In genomic region chr16:15934991-15935390, GRCh38 we compare ENCODE assay signal across 24 cellular contexts. TPM values are rescaled to one million over a fixed set of nuclear protein-coding genes. Genes with fewer than 3 reads are reported as not detected.
A peak's percentile ranks its signal among the peaks of the same experiment; 100 is the strongest.
DNase-seq lines count a peak whose midpoint lies in the region; ATAC-seq, FAIRE-seq and TF ChIP-seq lines count a peak whose summit lies in the region.
"Had no signal": no experiment of that assay in that cellular context is flagged by ENCODE, and none has a peak within 500 bp of the region (broad histone marks: within the 10 kb centered on the region; RNA-seq: fewer than 3 reads in every experiment).

No MANE protein-coding gene starts in this region.

- no peak for TF ChIP-seq CTCF in A549 (IDR thresholded peaks at IDR 0.05)
- TF ChIP-seq CTCF in HEK293 (tag by site-specific recombination; IDR thresholded peaks at IDR 0.05) = no peak
- no peak for TF ChIP-seq CTCF in endothelial cell of umbilical vein (IDR thresholded peaks at IDR 0.05; ENCODE audit: extremely low read depth in 1 of 2, insufficient read depth in 1 of 2, low read depth in 1 of 2, low read length in 2 of 2)

- H3K9me1 ChIP-seq in endothelial cell of umbilical vein (replicated peaks; ENCODE audit: control insufficient read depth, extremely low read depth, insufficient read depth, low read length) = no peaks in the 10 kb centered on the region

- H3K9ac ChIP-seq in endothelial cell of umbilical vein (replicated peaks; ENCODE audit: extremely low read depth, insufficient read depth, low read length) = no peak overlapping the region
- H3K9ac ChIP-seq: BLaER1 had no signal

- POLR2A ChIA-PET in A549 (lab: Yijun Ruan, JAX) (no interaction called here), HEK293 (lab: Yijun Ruan, JAX) (no interaction called here), endothelial cell of umbilical vein (lab: Charles Lee) (no interaction called here)

- no peak for TF ChIP-seq EP300 in A549 (IDR thresholded peaks at IDR 0.05)

- no peaks in the 10 kb centered on the region for H3K27me3 ChIP-seq in endothelial cell of umbilical vein (ENCODE audit: control insufficient read depth in 2 of 2, insufficient read depth in 2 of 2, low read length in 2 of 2)
- H3K27me3 ChIP-seq: BE2C, BLaER1 had no signal

- H3K4me2 ChIP-seq in A549 (no peak overlapping the region), endothelial cell of umbilical vein (ENCODE audit: insufficient read depth, low read length) (no peak overlapping the region)
- H3K4me2 ChIP-seq: BLaER1 had no signal

- H3K4me1 ChIP-seq in A549 = no peaks in the 10 kb centered on the region
- H3K4me1 ChIP-seq in HEK293 (ENCODE audit: control insufficient read depth, insufficient read depth, low read length) = no peaks in the 10 kb centered on the region
- no peaks in the 10 kb centered on the region for H3K4me1 ChIP-seq in endothelial cell of umbilical vein (ENCODE audit: control insufficient read depth, extremely low read depth, insufficient read depth, low read length)
- H3K4me1 ChIP-seq: BE2C had no signal

- CTCF ChIA-PET in A549 (lab: Yijun Ruan, JAX) = no interaction called here
- CTCF ChIA-PET in HEK293 (lab: Yijun Ruan, JAX) = interaction anchor here (0.5 kb wide), 1 partner anchor 19 kb away, joined by 3 read pairs; no protein-coding TSS in a partner anchor
- CTCF ChIA-PET in endothelial cell of umbilical vein (lab: Charles Lee) = interaction anchor here (1.9 kb wide), 1 partner anchor 10 kb away, joined by 4 read pairs; no protein-coding TSS in a partner anchor

- no peaks in the 10 kb centered on the region for H3K79me2 ChIP-seq in endothelial cell of umbilical vein (ENCODE audit: control insufficient read depth, insufficient read depth, low read length)

- ATAC-seq in A549 (no peak), GM21825 (IDR thresholded peaks at IDR 0.05; ENCODE audit: unreplicated experiment) (no peak)
- ATAC-seq: GM12878 had no signal

- intact Hi-C loops in endothelial cell of umbilical vein (cut with micrococcal nuclease) = no loop called here

- TF ChIP-seq POLR2A in A549 (IDR thresholded peaks at IDR 0.05; ENCODE audit: low read length) (no peak), endothelial cell of umbilical vein (IDR thresholded peaks at IDR 0.05; ENCODE audit: low read depth, low read length) (no peak)

- H3K36me3 ChIP-seq in HEK293 (ENCODE audit: control insufficient read depth in 2 of 2, insufficient read depth in 1 of 2, low read length in 2 of 2) (no peaks in the 10 kb centered on the region), endothelial cell of umbilical vein (ENCODE audit: control insufficient read depth in 2 of 2, extremely low read depth in 1 of 2, insufficient read depth in 2 of 2, low read length in 2 of 2) (no peaks in the 10 kb centered on the region)
- H3K36me3 ChIP-seq: BE2C, BLaER1 had no signal

- H4K20me1 ChIP-seq in endothelial cell of umbilical vein (replicated peaks; ENCODE audit: control insufficient read depth, extremely low read depth, insufficient read depth, low read length) = no peaks in the 10 kb centered on the region
- H4K20me1 ChIP-seq: BLaER1 had no signal

- peaks cover 11% of the 10 kb centered on the region for H3K9me3 ChIP-seq in A549
- H3K9me3 ChIP-seq in HEK293 (ENCODE audit: control insufficient read depth, insufficient read depth, low read depth, low read length) = no peaks in the 10 kb centered on the region
- no peaks in the 10 kb centered on the region for H3K9me3 ChIP-seq in endothelial cell of umbilical vein (replicated peaks; ENCODE audit: control insufficient read depth, insufficient read depth, low read length)
- H3K9me3 ChIP-seq: BE2C, BLaER1 had no signal

- H3K27ac ChIP-seq in A549 (no peak overlapping the region), HEK293 (ENCODE audit: extremely low read depth, low read depth, low read length) (no peak overlapping the region), endothelial cell of umbilical vein (ENCODE audit: insufficient read depth, low read depth, low read length) (no peak overlapping the region)
- H3K27ac ChIP-seq: 22Rv1, BLaER1 had no signal

- FAIRE-seq in A549 (lab: Jason Lieb, UNC) = no peak
- peak; percentile 42 for FAIRE-seq in endothelial cell of umbilical vein (lab: Jason Lieb, UNC)
- FAIRE-seq: GM12878, GM12892, GM18507 had no signal

- DNase-seq in A549 (ENCODE audit: low read depth in 1 of 2, low spot score in 1 of 2) = no peak
- no peak for DNase-seq in endothelial cell of umbilical vein (ENCODE audit: low read depth, low spot score)
- no peak for DNase-seq in NCI-H748 treated with DMSO at 0.1 percent for 48 hours (lab: John Stamatoyannopoulos, UW)
- DNase-seq: ACHN; BE2C; C1 segment of cervical spinal cord; CD4-positive, alpha-beta memory T cell; CD4-positive, CD25-positive, alpha-beta regulatory T cell; CD8-positive, alpha-beta memory T cell; COR-L47; DMS 273 treated with DMSO at 0.1 percent for 48 hours; DMS153; DMS53; DMS79; DND-41; EL; GDM1 had no signal

- no peak overlapping the region for H2AFZ ChIP-seq in endothelial cell of umbilical vein (ENCODE audit: low read depth, low read length)

- BruUV-seq in endothelial cell of umbilical vein (replicated peaks; lab: Mats Ljungman, UMichigan) = no TSS peak

- no peak overlapping the region for H3K4me3 ChIP-seq in A549
- no peak overlapping the region for H3K4me3 ChIP-seq in HEK293 (ENCODE audit: low read depth, low read length)
- H3K4me3 ChIP-seq in endothelial cell of umbilical vein (replicated peaks in 1 of 3; ENCODE audit: insufficient read depth in 1 of 3, low read depth in 1 of 3, low read length in 3 of 3) = no peak overlapping the region
- H3K4me3 ChIP-seq: BLaER1, GM12878 had no signal

- no peak for TF ChIP-seq RAD21 in A549 (conservative IDR thresholded peaks at IDR 0.05 in 1 of 2, IDR thresholded peaks at IDR 0.05 in 1 of 2)

- dilution Hi-C loops in endothelial cell of umbilical vein (cut with MboI; ENCODE audit: extremely low pct_ligation_motif_present, low sequenced_read_pairs) = no loop called here

TF ChIP-seq in A549, 52 proteins besides CTCF, POLR2A, EP300 and RAD21:
- TF ChIP-seq KDM1A (IDR thresholded peaks at IDR 0.05; ENCODE audit: low read depth) = peak; percentile 74; the same call in 1 of the 2 replicates
- no peak for TF ChIP-seq KDM5A (IDR thresholded peaks at IDR 0.05)

TF ChIP-seq in endothelial cell of umbilical vein, 7 proteins besides CTCF, POLR2A, EP300 and RAD21:
- TF ChIP-seq FOS (IDR thresholded peaks at IDR 0.05; ENCODE audit: borderline replicate concordance, insufficient read depth, low read length) = no peak
- TF ChIP-seq EZH2 (IDR thresholded peaks at IDR 0.05; ENCODE audit: borderline replicate concordance, low read depth, low read length, severe bottlenecking) = no peak
- no peak for TF ChIP-seq MAX (IDR thresholded peaks at IDR 0.05; ENCODE audit: insufficient read depth, insufficient read length)
- TF ChIP-seq POLR2AphosphoS5 (IDR thresholded peaks at IDR 0.05; ENCODE audit: insufficient read depth, low read depth, low read length) = no peak
- TF ChIP-seq GATA2 (IDR thresholded peaks at IDR 0.05; ENCODE audit: insufficient read depth, insufficient read length, low read depth, low read length) = no peak
- TF ChIP-seq JUN (IDR thresholded peaks at IDR 0.05; ENCODE audit: borderline replicate concordance, insufficient read depth, insufficient read length, low read depth) = no peak
- TF ChIP-seq MYC (IDR thresholded peaks at IDR 0.05; ENCODE audit: low read depth, low read length) = no peak

RNA-seq across cellular contexts. Expression of gene ABCC1, which starts 14.4 kb away (rescaled TPM):
- polyA plus RNA-seq in A549 (2011; rRNA removed) (56.5 and 108 TPM in 2 replicates), A549 (2017; fragmentation: RNase III; extraction: RNeasy Plus Mini Kit Qiagen cat#74134 plus additional on column Dnase treatment) (86.7 to 93.8 TPM (median 90.7 TPM) in 3 replicates), endothelial cell of umbilical vein (46.1 and 53.8 TPM in 2 replicates)
- polyA plus RNA-seq in A549 (2012; cell fraction: cytosol; rRNA removed) = 59.3 and 77.9 TPM in 2 replicates
- 184 and 231 TPM in 2 replicates for polyA plus RNA-seq in A549 (2012; cell fraction: nucleus; rRNA removed)
- 359 and 414 TPM in 2 replicates for polyA minus RNA-seq in A549 (2011; rRNA and poly(A)+ RNA removed)
- total RNA-seq in endothelial cell of umbilical vein = 71.4 and 89.2 TPM in 2 replicates
- 36.6 and 39.1 TPM in 2 replicates for polyA plus RNA-seq in endothelial cell of umbilical vein (2011; cell fraction: cytosol; rRNA removed)
- polyA plus RNA-seq in endothelial cell of umbilical vein (2011; cell fraction: nucleus; rRNA removed) = 116 and 138 TPM in 2 replicates
- 62.5 and 78.6 TPM in 2 replicates for polyA plus RNA-seq in endothelial cell of umbilical vein (2012)
- 184 and 195 TPM in 2 replicates for polyA minus RNA-seq in endothelial cell of umbilical vein
- 23.8 TPM for polyA minus RNA-seq in endothelial cell of umbilical vein (2011; cell fraction: cytosol; rRNA and poly(A)+ RNA removed)
- polyA minus RNA-seq in endothelial cell of umbilical vein (2011; cell fraction: nucleus; rRNA and poly(A)+ RNA removed) = 124 and 158 TPM in 2 replicates

RNA-seq across cellular contexts. Expression of gene CEP20, which starts 46.6 kb away (rescaled TPM):
- polyA plus RNA-seq in A549 (2011; rRNA removed) = 97.5 and 102 TPM in 2 replicates
- 20.9 and 24.1 TPM in 2 replicates for polyA plus RNA-seq in A549 (2012; cell fraction: cytosol; rRNA removed)
- 5.6 and 10.8 TPM in 2 replicates for polyA plus RNA-seq in A549 (2012; cell fraction: nucleus; rRNA removed)
- 57.9 to 63.8 TPM (median 58.7 TPM) in 3 replicates for polyA plus RNA-seq in A549 (2017; fragmentation: RNase III; extraction: RNeasy Plus Mini Kit Qiagen cat#74134 plus additional on column Dnase treatment)
- 19.5 and 21.5 TPM in 2 replicates for polyA minus RNA-seq in A549 (2011; rRNA and poly(A)+ RNA removed)
- 28.0 and 30.5 TPM in 2 replicates for total RNA-seq in endothelial cell of umbilical vein
- polyA plus RNA-seq in endothelial cell of umbilical vein = 7.7 and 9.5 TPM in 2 replicates
- 15.7 and 17.2 TPM in 2 replicates for polyA plus RNA-seq in endothelial cell of umbilical vein (2011; cell fraction: cytosol; rRNA removed)
- polyA plus RNA-seq in endothelial cell of umbilical vein (2011; cell fraction: nucleus; rRNA removed) = 5.8 and 8.5 TPM in 2 replicates
- 18.9 and 40.7 TPM in 2 replicates for polyA plus RNA-seq in endothelial cell of umbilical vein (2012)
- 9.1 and 17.9 TPM in 2 replicates for polyA minus RNA-seq in endothelial cell of umbilical vein
- 11.4 TPM for polyA minus RNA-seq in endothelial cell of umbilical vein (2011; cell fraction: cytosol; rRNA and poly(A)+ RNA removed)
- 3.4 and 3.9 TPM in 2 replicates for polyA minus RNA-seq in endothelial cell of umbilical vein (2011; cell fraction: nucleus; rRNA and poly(A)+ RNA removed)
